ENCODE assay signal across 1 cellular context in genomic region chr18:79947054-79947755, GRCh38.
TF ChIP-seq lines count a peak whose summit lies in the region.

No MANE protein-coding gene starts in this region.

TF ChIP-seq in IMR-90, 13 proteins besides CTCF, POLR2A, EP300 and RAD21 (continued from another document):
- TF ChIP-seq ELK1 (IDR thresholded peaks at IDR 0.05; ENCODE audit: borderline replicate concordance, low read depth, low read length), result no peak
- no peak for TF ChIP-seq MAZ (IDR thresholded peaks at IDR 0.05; ENCODE audit: borderline replicate concordance, low read depth, low read length)
- TF ChIP-seq RCOR1 (IDR thresholded peaks at IDR 0.05; ENCODE audit: insufficient replicate concordance, low read length), result no peak
- TF ChIP-seq, protein P1, sequence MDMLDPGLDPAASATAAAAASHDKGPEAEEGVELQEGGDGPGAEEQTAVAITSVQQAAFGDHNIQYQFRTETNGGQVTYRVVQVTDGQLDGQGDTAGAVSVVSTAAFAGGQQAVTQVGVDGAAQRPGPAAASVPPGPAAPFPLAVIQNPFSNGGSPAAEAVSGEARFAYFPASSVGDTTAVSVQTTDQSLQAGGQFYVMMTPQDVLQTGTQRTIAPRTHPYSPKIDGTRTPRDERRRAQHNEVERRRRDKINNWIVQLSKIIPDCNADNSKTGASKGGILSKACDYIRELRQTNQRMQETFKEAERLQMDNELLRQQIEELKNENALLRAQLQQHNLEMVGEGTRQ (IDR thresholded peaks at IDR 0.05; ENCODE audit: low read depth, low read length), result no peak
- TF ChIP-seq NFE2L2 (IDR thresholded peaks at IDR 0.05; ENCODE audit: low read depth, low read length), result no peak
- TF ChIP-seq CHD1 (IDR thresholded peaks at IDR 0.05; ENCODE audit: low read depth, low read length), result no peak
- no peak for TF ChIP-seq BHLHE40 (IDR thresholded peaks at IDR 0.05; ENCODE audit: low read depth, low read length)
- no peak for TF ChIP-seq MAFK (IDR thresholded peaks at IDR 0.05; ENCODE audit: low read depth, low read length)
- TF ChIP-seq FOS (IDR thresholded peaks at IDR 0.05; ENCODE audit: low read depth, low read length), result no peak
- no peak for TF ChIP-seq MXI1 (IDR thresholded peaks at IDR 0.05; ENCODE audit: borderline replicate concordance, low read depth, low read length)
- TF ChIP-seq CEBPB (IDR thresholded peaks at IDR 0.05; ENCODE audit: low read depth, low read length), result no peak
